15 cellular contexts compared by ENCODE assay signal in the genomic region with DNA sequence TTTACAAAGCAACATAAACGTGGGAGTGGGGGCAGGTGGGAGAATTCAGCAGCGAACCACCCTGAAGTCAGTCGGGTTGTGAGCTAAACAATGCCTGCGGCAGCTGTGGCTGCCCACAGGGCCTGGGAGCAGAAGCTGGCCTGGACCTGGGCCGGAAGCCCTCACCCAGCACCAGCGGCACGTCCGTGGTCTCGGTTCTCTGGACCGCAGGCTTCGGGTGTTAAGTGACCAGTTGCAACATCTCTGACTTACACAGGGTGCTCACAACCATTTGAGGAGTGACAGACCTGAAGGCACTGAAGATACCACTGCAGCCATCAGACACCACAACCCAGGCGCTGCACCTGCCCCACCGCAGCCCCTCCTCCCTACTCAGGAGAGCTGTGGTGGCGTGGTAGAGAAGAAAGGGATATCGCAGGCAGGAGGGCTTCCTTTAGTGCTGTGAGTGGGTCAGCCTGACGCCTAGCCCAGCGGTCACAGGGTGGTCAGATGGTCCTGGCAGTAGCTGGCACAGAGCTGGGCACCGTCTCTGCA.
"Had no signal": no experiment of that assay in that cellular context is flagged by ENCODE, and none has a peak within 500 bp of the region (broad histone marks: within the 10 kb centered on the region; RNA-seq: fewer than 3 reads in every experiment).

No MANE protein-coding gene starts in this region.

- ATAC-seq: activated T-cell treated with anti-CD3 and anti-CD28 coated beads, Interleukin-2, amount 50 U/mL, for 4 hours; heart right ventricle; left lung; sciatic nerve had no signal

- H3K4me1 ChIP-seq: prostate gland had no signal

- H3K9me3 ChIP-seq: heart right ventricle, left lung, prostate gland had no signal

- FAIRE-seq: frontal cortex, keratinocyte had no signal

- H3K36me3 ChIP-seq: brain microvascular endothelial cell, heart right ventricle, left lung, prostate gland had no signal

- H3K27ac ChIP-seq: brain microvascular endothelial cell, heart right ventricle, left lung, prostate gland had no signal

- DNase-seq: activated CD4-positive, alpha-beta memory T cell treated with anti-CD3 and anti-CD28 coated beads for 36 hours; activated effector memory CD4-positive, alpha-beta T cell treated with anti-CD3 and anti-CD28 coated beads, Interleukin-2, amount 50 U/mL, for 16 hours; activated T-cell treated with anti-CD3 and anti-CD28 coated beads, Interleukin-2, amount 50 U/mL, for 4 hours; brain microvascular endothelial cell; effector memory CD4-positive, alpha-beta T cell; heart right ventricle; mesenchymal stem cell; nucleus accumbens; stimulated activated CD4-positive, alpha-beta T cell treated with anti-CD3 and anti-CD28 coated beads, Interleukin-12 subunit alpha, Interleukin-12 subunit beta, amount 100 ng/mL, for 4 hours; stimulated activated naive CD4-positive, alpha-beta T cell treated with Interleukin-2 at 50 U/mL for 16 hours had no signal

- H3K4me3 ChIP-seq: heart right ventricle, left lung, prostate gland had no signal
